ENCODE assay signal across 24 cellular contexts in genomic region chr11:17600316-17601205, GRCh38. TPM values are rescaled to one million over a fixed set of nuclear protein-coding genes. Genes with fewer than 3 reads are reported as not detected.
DNase-seq lines count a peak whose midpoint lies in the region; ATAC-seq and TF ChIP-seq lines count a peak whose summit lies in the region.
"Had no signal": no experiment of that assay in that cellular context is flagged by ENCODE, and none has a peak within 500 bp of the region (broad histone marks: within the 10 kb centered on the region; RNA-seq: fewer than 3 reads in every experiment).

No MANE protein-coding gene starts in this region.

- whole genome bisulfite sequencing in lung, 2 donors: 82 to 87% methylated on average over 16 of the region's 16 CpGs
- WGBS in stomach, 5 donors: 74 to 83% (median 79%) methylated on average over 16 of the region's 16 CpGs
- WGBS in smooth muscle cell (ENCODE audit: low lambda C conversion rate): 84% methylated on average over 16 of the region's 16 CpGs

- TF ChIP-seq CTCF in activated CD8-positive, alpha-beta T cell treated with anti-CD3 and anti-CD28 coated beads for 36 hours (IDR thresholded peaks at IDR 0.05): no peak
- TF ChIP-seq CTCF in lung (IDR thresholded peaks at IDR 0.05; ENCODE audit: control extremely low read depth, extremely low read depth): no peak
- TF ChIP-seq CTCF in stomach (IDR thresholded peaks at IDR 0.05): no peak
- TF ChIP-seq CTCF in smooth muscle cell (IDR thresholded peaks at IDR 0.05; ENCODE audit: borderline replicate concordance, insufficient read depth, poor library complexity, severe bottlenecking): no peak

- no peak overlapping the region for H3K4me2 ChIP-seq in smooth muscle cell

- H3K9ac ChIP-seq in smooth muscle cell (ENCODE audit: low read depth): no peak overlapping the region

- H2AFZ ChIP-seq in smooth muscle cell (ENCODE audit: low read depth): no peak overlapping the region

- H3K27me3 Mint-ChIP-seq in activated CD8-positive, alpha-beta T cell treated with anti-CD3 and anti-CD28 coated beads, Interleukin-2, amount 10 ng/mL, durations not matched to agents 7 days and 5 days (ENCODE audit: low read depth): peaks cover 2% of the 10 kb centered on the region
- H3K27me3 Mint-ChIP-seq in activated CD8-positive, alpha-beta T cell treated with anti-CD3 and anti-CD28 coated beads for 36 hours: peaks cover 3% of the 10 kb centered on the region
- H3K27me3 Mint-ChIP-seq: stimulated activated naive CD8-positive, alpha-beta T cell treated with anti-CD3 and anti-CD28 coated beads, Interleukin-15, Interleukin-2, amounts not matched to agents 100 ng/mL and 50 ng/mL, for 24 hours had no signal

- no peaks in the 10 kb centered on the region for H3K4me1 Mint-ChIP-seq in activated CD8-positive, alpha-beta T cell treated with anti-CD3 and anti-CD28 coated beads, Interleukin-2, amount 10 ng/mL, durations not matched to agents 7 days and 5 days (ENCODE audit: low read depth)
- H3K4me1 Mint-ChIP-seq in activated CD8-positive, alpha-beta T cell treated with anti-CD3 and anti-CD28 coated beads for 36 hours (ENCODE audit: low read depth): peaks cover 8% of the 10 kb centered on the region

- ATAC-seq in activated CD8-positive, alpha-beta T cell treated with anti-CD3 and anti-CD28 coated beads, Interleukin-2, amount 10 ng/mL, durations not matched to agents 7 days and 5 days: no peak
- ATAC-seq in activated CD8-positive, alpha-beta T cell treated with anti-CD3 and anti-CD28 coated beads for 36 hours: no peak
- ATAC-seq in lung (ENCODE audit: insufficient read depth, low FRiP score) (no peak), GM18505 (IDR thresholded peaks at IDR 0.05; ENCODE audit: unreplicated experiment) (no peak)
- ATAC-seq: CD8-positive, alpha-beta T cell; left colon; right lobe of liver had no signal

- POLR2A ChIA-PET in activated CD8-positive, alpha-beta T cell treated with anti-CD3 and anti-CD28 coated beads, Interleukin-2, amount 10 ng/mL, durations not matched to agents 7 days and 5 days (lab: Charles Lee): no interaction called here
- POLR2A ChIA-PET in activated CD8-positive, alpha-beta T cell treated with anti-CD3 and anti-CD28 coated beads for 36 hours (lab: Charles Lee): interaction anchor here (1.0 kb wide), 1 partner anchor 1110 kb away, joined by 4 read pairs; no protein-coding TSS in a partner anchor

- H3K4me1 ChIP-seq in SJCRH30: peaks cover 41% of the 10 kb centered on the region
- H3K4me1 ChIP-seq in lung (ENCODE audit: control insufficient read depth in 2 of 2, insufficient read depth in 2 of 2, low read length in 2 of 2): no peaks in the 10 kb centered on the region
- peaks cover 0 to 3% (median 0%) of the 10 kb centered on the region in 4 donors for H3K4me1 ChIP-seq in stomach
- no peaks in the 10 kb centered on the region for H3K4me1 ChIP-seq in smooth muscle cell (ENCODE audit: low read depth)
- H3K4me1 ChIP-seq: esophagus squamous epithelium, right lobe of liver had no signal

- H3K27ac Mint-ChIP-seq in activated CD8-positive, alpha-beta T cell treated with anti-CD3 and anti-CD28 coated beads, Interleukin-2, amount 10 ng/mL, durations not matched to agents 7 days and 5 days: no peak overlapping the region
- H3K27ac Mint-ChIP-seq in activated CD8-positive, alpha-beta T cell treated with anti-CD3 and anti-CD28 coated beads for 36 hours: no peak overlapping the region
- H3K27ac Mint-ChIP-seq: CD8-positive, alpha-beta T cell; stimulated activated naive CD8-positive, alpha-beta T cell treated with anti-CD3 and anti-CD28 coated beads, Interleukin-15, Interleukin-2, amounts not matched to agents 100 ng/mL and 50 ng/mL, for 24 hours; T-helper 1 cell treated with Interleukin-12 subunit alpha and Interleukin-12 subunit beta and Interleukin-4 antibody, amounts not matched to agents 30 μg/mL and 1 μg/mL, for 36 hours had no signal

- H3K4me3 Mint-ChIP-seq in activated CD8-positive, alpha-beta T cell treated with anti-CD3 and anti-CD28 coated beads, Interleukin-2, amount 10 ng/mL, durations not matched to agents 7 days and 5 days: no peak overlapping the region
- H3K4me3 Mint-ChIP-seq in activated CD8-positive, alpha-beta T cell treated with anti-CD3 and anti-CD28 coated beads for 36 hours: no peak overlapping the region
- H3K4me3 Mint-ChIP-seq: CD8-positive, alpha-beta T cell; stimulated activated naive CD8-positive, alpha-beta T cell treated with anti-CD3 and anti-CD28 coated beads, Interleukin-15, Interleukin-2, amounts not matched to agents 100 ng/mL and 50 ng/mL, for 24 hours; T-helper 1 cell treated with Interleukin-12 subunit alpha and Interleukin-12 subunit beta and Interleukin-4 antibody, amounts not matched to agents 30 μg/mL and 1 μg/mL, for 36 hours had no signal

- no peaks in the 10 kb centered on the region for H3K27me3 ChIP-seq in SJCRH30
- H3K27me3 ChIP-seq in lung (ENCODE audit: control insufficient read depth, insufficient read depth): no peaks in the 10 kb centered on the region
- peaks cover 0 to 21% (median 0%) of the 10 kb centered on the region in 3 donors for H3K27me3 ChIP-seq in stomach
- peaks cover 25% of the 10 kb centered on the region for H3K27me3 ChIP-seq in smooth muscle cell (ENCODE audit: low read depth)
- H3K27me3 ChIP-seq: right lobe of liver had no signal

- H3K9me3 ChIP-seq in SJCRH30 (replicated peaks) (no peaks in the 10 kb centered on the region), lung (ENCODE audit: control insufficient read depth in 2 of 2, insufficient read depth in 1 of 2, low read length in 1 of 2) (peaks cover 0 to 4% of the 10 kb centered on the region in 2 donors), stomach (no peaks in the 10 kb centered on the region), smooth muscle cell (replicated peaks; ENCODE audit: low read depth) (no peaks in the 10 kb centered on the region)
- H3K9me3 ChIP-seq: esophagus squamous epithelium, right lobe of liver had no signal

- H3K9me3 Mint-ChIP-seq in activated CD8-positive, alpha-beta T cell treated with anti-CD3 and anti-CD28 coated beads, Interleukin-2, amount 10 ng/mL, durations not matched to agents 7 days and 5 days (ENCODE audit: insufficient read depth): no peaks in the 10 kb centered on the region
- H3K9me3 Mint-ChIP-seq in activated CD8-positive, alpha-beta T cell treated with anti-CD3 and anti-CD28 coated beads for 36 hours: no peaks in the 10 kb centered on the region
- H3K9me3 Mint-ChIP-seq: CD8-positive, alpha-beta T cell; stimulated activated naive CD8-positive, alpha-beta T cell treated with anti-CD3 and anti-CD28 coated beads, Interleukin-15, Interleukin-2, amounts not matched to agents 100 ng/mL and 50 ng/mL, for 24 hours; T-helper 1 cell treated with Interleukin-12 subunit alpha and Interleukin-12 subunit beta and Interleukin-4 antibody, amounts not matched to agents 30 μg/mL and 1 μg/mL, for 36 hours had no signal

- H4K20me1 ChIP-seq in smooth muscle cell (ENCODE audit: low read depth): no peaks in the 10 kb centered on the region

- H3K27ac ChIP-seq in SJCRH30 (peak overlapping the region; percentile 73), lung (ENCODE audit: low read depth in 1 of 2, low read length in 1 of 2) (no peak overlapping the region), stomach (no peak overlapping the region), smooth muscle cell (ENCODE audit: low read depth) (no peak overlapping the region)
- H3K27ac ChIP-seq: esophagus squamous epithelium, right lobe of liver, WERI-Rb-1 had no signal

- DNase-seq in activated CD8-positive, alpha-beta T cell treated with anti-CD3 and anti-CD28 coated beads, Interleukin-2, amount 10 ng/mL, durations not matched to agents 7 days and 5 days: peak; percentile 17
- DNase-seq in activated CD8-positive, alpha-beta T cell treated with anti-CD3 and anti-CD28 coated beads for 36 hours: no peak
- DNase-seq in SJCRH30 (peak in 1 of 2 experiments; percentile 28), lung (ENCODE audit: low spot score) (peak; percentile 27), stomach (peak; percentile 17), smooth muscle cell (lab: John Stamatoyannopoulos, UW; ENCODE audit: unreplicated experiment) (no peak)
- DNase-seq in stimulated activated naive CD4-positive, alpha-beta T cell treated with Interleukin-2 at 50 U/mL for 16 hours (lab: John Stamatoyannopoulos, UW): no peak
- DNase-seq: activated gamma-delta T cell treated with Interleukin-2 at 50 U/mL for 16 hours; DMS53; effector CD8-positive, alpha-beta T cell; esophagus squamous epithelium; left colon; NCI-H748 treated with DMSO at 0.1 percent for 48 hours; stimulated activated CD4-positive, alpha-beta T cell treated with anti-CD3 and anti-CD28 coated beads, Interleukin-1b, Interleukin-23, amount 100 ng/mL, for 48 hours had no signal

- TF ChIP-seq EP300 in stomach (IDR thresholded peaks at IDR 0.05): no peak

- no peaks in the 10 kb centered on the region for H3K79me2 ChIP-seq in smooth muscle cell (ENCODE audit: low read depth)

- intact Hi-C loops in activated CD8-positive, alpha-beta T cell treated with anti-CD3 and anti-CD28 coated beads for 36 hours (cut with micrococcal nuclease): no loop called here
- intact Hi-C loops in stomach (cut with DNase I; ENCODE audit: low total_unique reads): loop anchor here (10.0 kb wide), 1 partner anchor 374 kb away; no protein-coding TSS in a partner anchor

- no peaks in the 10 kb centered on the region for H3F3A ChIP-seq in smooth muscle cell (ENCODE audit: low read depth)

- CTCF ChIA-PET in activated CD8-positive, alpha-beta T cell treated with anti-CD3 and anti-CD28 coated beads, Interleukin-2, amount 10 ng/mL, durations not matched to agents 7 days and 5 days (lab: Charles Lee): interaction anchor here (0.7 to 2.3 kb wide), 3 partner anchors 9 to 379 kb away, joined by 3 to 23 read pairs (median 3); no protein-coding TSS in a partner anchor
- CTCF ChIA-PET in activated CD8-positive, alpha-beta T cell treated with anti-CD3 and anti-CD28 coated beads for 36 hours (lab: Charles Lee): interaction anchor here (1.3 to 2.3 kb wide), 2 partner anchors 131 to 372 kb away, joined by 3 to 7 read pairs; no protein-coding TSS in a partner anchor

- TF ChIP-seq POLR2A in stomach (IDR thresholded peaks at IDR 0.05) (no peak), GM18505 (IDR thresholded peaks at IDR 0.05; ENCODE audit: borderline replicate concordance, extremely low read depth, insufficient read depth, insufficient read length) (no peak)

- H3K4me3 ChIP-seq in SJCRH30: no peak overlapping the region
- no peak overlapping the region for H3K4me3 ChIP-seq in lung
- H3K4me3 ChIP-seq in stomach: no peak overlapping the region
- H3K4me3 ChIP-seq in smooth muscle cell: no peak overlapping the region
- H3K4me3 ChIP-seq: esophagus squamous epithelium, right lobe of liver had no signal

- H3K36me3 Mint-ChIP-seq in activated CD8-positive, alpha-beta T cell treated with anti-CD3 and anti-CD28 coated beads, Interleukin-2, amount 10 ng/mL, durations not matched to agents 7 days and 5 days (ENCODE audit: low read depth): no peaks in the 10 kb centered on the region
- H3K36me3 Mint-ChIP-seq in activated CD8-positive, alpha-beta T cell treated with anti-CD3 and anti-CD28 coated beads for 36 hours (ENCODE audit: low read depth): no peaks in the 10 kb centered on the region
- H3K36me3 Mint-ChIP-seq: CD8-positive, alpha-beta T cell had no signal

- H3K36me3 ChIP-seq in SJCRH30: no peaks in the 10 kb centered on the region
- H3K36me3 ChIP-seq in lung (ENCODE audit: control insufficient read depth in 2 of 2, insufficient read depth in 2 of 2, low read length in 2 of 2): no peaks in the 10 kb centered on the region
- no peaks in the 10 kb centered on the region for H3K36me3 ChIP-seq in stomach
- H3K36me3 ChIP-seq in smooth muscle cell (ENCODE audit: low read depth): no peaks in the 10 kb centered on the region
- H3K36me3 ChIP-seq: esophagus squamous epithelium, right lobe of liver, WERI-Rb-1 had no signal

RNA-seq across cellular contexts. Expression of gene OTOG, which starts 53.5 kb away (rescaled TPM):
- total RNA-seq in activated CD8-positive, alpha-beta T cell treated with anti-CD3 and anti-CD28 coated beads, Interleukin-2, amount 10 ng/mL, durations not matched to agents 7 days and 5 days: not detected
- not detected for total RNA-seq in activated CD8-positive, alpha-beta T cell treated with anti-CD3 and anti-CD28 coated beads for 36 hours
- 3.3 and 5.9 TPM in 2 replicates for total RNA-seq in SJCRH30 (2014; rRNA removed; shearing (Covaris generic))
- total RNA-seq in lung: under 1 TPM in 1 of 2 donors, not detected in 1; 0.11 TPM
- polyA plus RNA-seq in lung: not detected
- not detected for total RNA-seq in stomach
- not detected for polyA plus RNA-seq in stomach
- not detected in 2 replicates for total RNA-seq in smooth muscle cell
- polyA plus RNA-seq in smooth muscle cell: not detected in 2 replicates
- total RNA-seq: A673; CD8-positive, alpha-beta T cell; esophagus squamous epithelium; glomerular endothelial cell; left colon; omental fat pad; right lobe of liver had no signal
- polyA plus RNA-seq: urinary bladder had no signal

RNA-seq across cellular contexts. Expression of gene USH1C, which starts 56.3 kb away (rescaled TPM):
- total RNA-seq in activated CD8-positive, alpha-beta T cell treated with anti-CD3 and anti-CD28 coated beads, Interleukin-2, amount 10 ng/mL, durations not matched to agents 7 days and 5 days: not detected
- not detected for total RNA-seq in activated CD8-positive, alpha-beta T cell treated with anti-CD3 and anti-CD28 coated beads for 36 hours
- total RNA-seq in SJCRH30 (2014; rRNA removed; shearing (Covaris generic)): 0.35 and 0.47 TPM in 2 replicates
- total RNA-seq in lung (under 1 TPM; 0.11 to 0.55 TPM), stomach (100 to 1,000 TPM in 1 of 5 donors, 10 to 100 TPM in 3, 1 to 10 TPM in 1; 9.4 to 107 (median 22.6) TPM), smooth muscle cell (not detected in 2 replicates)
- polyA plus RNA-seq in lung (under 1 TPM; 0.10 to 0.14 TPM), stomach (10 to 100 TPM in 1 of 3 donors, 1 to 10 TPM in 2; 4.8 to 42.5 (median 7.1) TPM), smooth muscle cell (not detected in 2 replicates)
- total RNA-seq: A673; CD8-positive, alpha-beta T cell; esophagus squamous epithelium; glomerular endothelial cell had no signal

Comparison
In these comparisons a context has a peak if more than half of its experiments do, and no peak if none do; other contexts are left out.
1. DNase-seq: peak in activated CD8-positive, alpha-beta T cell treated with anti-CD3 and anti-CD28 coated beads, Interleukin-2, amount 10 ng/mL, durations not matched to agents 7 days and 5 days (single experiment), lung (single experiment) and stomach (single experiment); none in activated CD8-positive, alpha-beta T cell treated with anti-CD3 and anti-CD28 coated beads for 36 hours (single experiment), smooth muscle cell (single experiment) and stimulated activated naive CD4-positive, alpha-beta T cell treated with Interleukin-2 at 50 U/mL for 16 hours (single experiment).